ENCODE assay signal across 26 cellular contexts in the genomic region with DNA sequence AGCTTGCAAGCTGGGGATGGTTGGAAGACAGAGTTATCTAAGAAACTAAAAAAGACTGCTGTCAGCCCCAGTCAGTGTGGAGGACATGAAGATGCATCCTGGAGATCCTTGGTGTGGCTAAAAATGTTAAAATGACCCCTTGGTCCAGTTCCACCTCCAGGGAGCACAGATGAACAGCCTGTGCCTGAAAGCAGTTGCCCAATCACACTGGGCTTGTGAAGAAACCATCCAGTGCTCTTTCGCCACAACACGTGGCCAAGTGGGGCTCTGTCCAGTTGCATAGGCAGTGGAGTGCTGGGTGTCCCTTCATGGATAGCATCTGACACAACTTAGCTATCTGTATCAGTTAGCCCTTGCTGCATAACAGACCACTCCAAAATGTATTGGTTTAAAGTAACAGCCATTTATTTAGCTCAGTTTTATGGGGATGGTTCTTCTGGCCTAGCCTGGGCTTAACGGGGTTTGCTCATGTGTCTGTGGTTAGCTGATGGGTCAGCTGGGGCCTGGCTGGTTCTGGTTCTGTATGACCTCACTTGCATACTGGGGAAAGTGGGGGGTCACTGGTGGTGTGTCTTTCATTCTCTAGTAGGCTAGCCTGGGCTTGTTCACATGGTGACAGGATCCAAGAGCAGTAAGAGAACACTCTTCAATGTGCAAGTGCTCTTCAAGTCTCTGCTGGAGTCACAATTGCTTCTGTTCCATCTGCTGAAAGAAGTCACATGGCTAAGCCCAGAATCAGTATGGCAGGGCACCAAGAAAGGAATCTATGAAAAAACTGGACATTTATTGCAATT.
DNase-seq lines count a peak whose midpoint lies in the region; ATAC-seq and TF ChIP-seq lines count a peak whose summit lies in the region.
"Had no signal": no experiment of that assay in that cellular context is flagged by ENCODE, and none has a peak within 500 bp of the region (broad histone marks: within the 10 kb centered on the region; RNA-seq: fewer than 3 reads in every experiment).

No MANE protein-coding gene starts in this region.

- ATAC-seq in HG03139 (IDR thresholded peaks at IDR 0.05; ENCODE audit: unreplicated experiment), result no peak
- ATAC-seq: activated T-cell treated with anti-CD3 and anti-CD28 coated beads, Interleukin-2, amount 50 U/mL, for 4 hours; body of pancreas; GM23338; heart right ventricle had no signal

- no peaks in the 10 kb centered on the region for H3K79me2 ChIP-seq in Karpas-422 (ENCODE audit: low read length)
- H3K79me2 ChIP-seq in neural progenitor cell (ENCODE audit: low read depth), result no peaks in the 10 kb centered on the region

- no peaks in the 10 kb centered on the region for H3K27me3 ChIP-seq in Karpas-422 (ENCODE audit: low read length)
- H3K27me3 ChIP-seq in neural progenitor cell, result no peaks in the 10 kb centered on the region
- H3K27me3 ChIP-seq: body of pancreas, MG63, Peyer's patch, testis had no signal

- no peaks in the 10 kb centered on the region for H4K20me1 ChIP-seq in Karpas-422 (ENCODE audit: insufficient read depth, low read depth, low read length)
- no peaks in the 10 kb centered on the region for H4K20me1 ChIP-seq in neural progenitor cell (ENCODE audit: low read depth)

- H3K4me1 Mint-ChIP-seq in neural progenitor cell, result peaks cover 11% of the 10 kb centered on the region
- H3K4me1 Mint-ChIP-seq: GM23338, neural crest cell had no signal

- H2AFZ ChIP-seq in Karpas-422 (ENCODE audit: low read length), result no peak overlapping the region
- no peak overlapping the region for H2AFZ ChIP-seq in neural progenitor cell (replicated peaks)
- H2AFZ ChIP-seq: GM23338 had no signal

- no peaks in the 10 kb centered on the region for H3F3A ChIP-seq in neural progenitor cell (ENCODE audit: low read depth)

- peak overlapping the region; percentile 51 for H3K27ac Mint-ChIP-seq in neural progenitor cell
- H3K27ac Mint-ChIP-seq: activated B cell treated with CpG ODN at 0.5 μM for 24 hours, GM23338, progenitor cell of endocrine pancreas had no signal

- no peaks in the 10 kb centered on the region for H3K9me3 ChIP-seq in Karpas-422 (ENCODE audit: low read length)
- H3K9me3 ChIP-seq in neural progenitor cell (ENCODE audit: low read depth), result no peaks in the 10 kb centered on the region
- H3K9me3 ChIP-seq: body of pancreas, heart right ventricle, MG63, Peyer's patch, testis had no signal

- H3K27me3 Mint-ChIP-seq in neural progenitor cell (ENCODE audit: insufficient read depth, low read depth), result no peaks in the 10 kb centered on the region
- H3K27me3 Mint-ChIP-seq: activated B cell treated with CpG ODN at 0.5 μM for 24 hours had no signal

- H3K36me3 ChIP-seq in Karpas-422 (ENCODE audit: insufficient read depth, low read length) (no peaks in the 10 kb centered on the region), neural progenitor cell (no peaks in the 10 kb centered on the region)
- H3K36me3 ChIP-seq: heart right ventricle, MG63, Peyer's patch had no signal

- H3K4me3 ChIP-seq in Karpas-422 (ENCODE audit: low read length) (no peak overlapping the region), neural progenitor cell (no peak overlapping the region)
- H3K4me3 ChIP-seq: body of pancreas, GM23338, heart right ventricle, MG63, Peyer's patch, testis had no signal

- H3K4me1 ChIP-seq in Karpas-422 (ENCODE audit: low read length), result peaks cover 57% of the 10 kb centered on the region
- no peaks in the 10 kb centered on the region for H3K4me1 ChIP-seq in neural progenitor cell
- H3K4me1 ChIP-seq: body of pancreas, heart right ventricle, Peyer's patch, testis had no signal

- H3K27ac ChIP-seq in Karpas-422 (ENCODE audit: low read length) (no peak overlapping the region), neural progenitor cell (no peak overlapping the region)
- H3K27ac ChIP-seq: body of pancreas, heart right ventricle, Peyer's patch, testis had no signal

- H3K9me3 Mint-ChIP-seq in neural progenitor cell, result peaks cover 3% of the 10 kb centered on the region
- H3K9me3 Mint-ChIP-seq: activated B cell treated with CpG ODN at 0.5 μM for 24 hours; activated T-cell treated with anti-CD3 and anti-CD28 coated beads, Interleukin-2, amount 50 U/mL, for 4 hours; CD4-positive, alpha-beta memory T cell; GM23338; neural crest cell had no signal

- H3K4me2 ChIP-seq in Karpas-422 (ENCODE audit: low read depth, low read length, poor library complexity, severe bottlenecking) (no peak overlapping the region), neural progenitor cell (no peak overlapping the region)
- H3K4me2 ChIP-seq: GM23338 had no signal

- H3K4me3 Mint-ChIP-seq in neural progenitor cell, result no peak overlapping the region
- H3K4me3 Mint-ChIP-seq: activated B cell treated with CpG ODN at 0.5 μM for 24 hours; activated T-cell treated with anti-CD3 and anti-CD28 coated beads, Interleukin-2, amount 50 U/mL, for 4 hours; CD4-positive, alpha-beta memory T cell; GM23338; neural crest cell had no signal

- peak; percentile 5 for DNase-seq in NCI-H2196 treated with DMSO at 0.1 percent for 48 hours (lab: John Stamatoyannopoulos, UW; ENCODE audit: unreplicated experiment)
- no peak for DNase-seq in NCI-H2196 (lab: John Stamatoyannopoulos, UW; ENCODE audit: unreplicated experiment)
- peak; percentile 35 for DNase-seq in Karpas-422
- DNase-seq in amniotic epithelial cell (ENCODE audit: low read depth), result peak; percentile 7
- no peak for DNase-seq in neural progenitor cell (ENCODE audit: low spot score)
- DNase-seq in mucosa of gallbladder (ENCODE audit: low spot score), result no peak
- DNase-seq in occipital lobe (lab: John Stamatoyannopoulos, UW), result no peak
- DNase-seq: 8988T; activated B cell treated with CpG ODN at 0.5 μM for 24 hours; activated CD4-positive, alpha-beta T cell treated with anti-CD3 and anti-CD28 coated beads, Interleukin-2, amount 50 U/mL, for 1 hour; activated gamma-delta T cell treated with Interleukin-2 at 50 U/mL for 16 hours; activated T-cell treated with anti-CD3 and anti-CD28 coated beads, Interleukin-2, amount 50 U/mL, for 4 hours; body of pancreas; CD4-positive, alpha-beta memory T cell; heart right ventricle; MG63; NCI-H1436 treated with DMSO at 0.1 percent for 48 hours; NCI-H526 treated with DMSO at 0.1 percent for 48 hours; Peyer's patch; SHP77 treated with DMSO at 0.1 percent for 48 hours; stimulated activated naive CD4-positive, alpha-beta T cell; testis had no signal

- no peaks in the 10 kb centered on the region for H3K9me2 ChIP-seq in Karpas-422 (replicated peaks; ENCODE audit: insufficient read depth, low read length)

- no peak for TF ChIP-seq CTCF in neural progenitor cell (IDR thresholded peaks at IDR 0.05)

- H3K9ac ChIP-seq in Karpas-422 (ENCODE audit: low read length) (no peak overlapping the region), neural progenitor cell (no peak overlapping the region)

- H3K36me3 Mint-ChIP-seq in neural progenitor cell, result no peaks in the 10 kb centered on the region
- H3K36me3 Mint-ChIP-seq: CD4-positive, alpha-beta memory T cell had no signal

Comparison
In these comparisons a context has a peak if more than half of its experiments do, and no peak if none do; other contexts are left out.
1. DNase-seq: peak in NCI-H2196 treated with DMSO at 0.1 percent for 48 hours (single experiment), Karpas-422 (single experiment) and amniotic epithelial cell (single experiment); none in NCI-H2196 (single experiment), neural progenitor cell (single experiment), mucosa of gallbladder (single experiment) and occipital lobe (single experiment).